In genomic region chr20:4956200-4956810, GRCh38 we compare ENCODE assay signal across 8 cellular contexts.
A peak's percentile ranks its signal among the peaks of the same experiment; 100 is the strongest.
DNase-seq lines count a peak whose midpoint lies in the region; ATAC-seq lines count a peak whose summit lies in the region.

No MANE protein-coding gene starts in this region.

- ATAC-seq in GM21717 (IDR thresholded peaks at IDR 0.05; ENCODE audit: unreplicated experiment) = no peak
- ATAC-seq in GM19463 (IDR thresholded peaks at IDR 0.05; ENCODE audit: unreplicated experiment) = no peak
- no peak for ATAC-seq in GM21737 (IDR thresholded peaks at IDR 0.05; ENCODE audit: unreplicated experiment)

- DNase-seq in DMS79 treated with DMSO at 0.1 percent for 48 hours (lab: John Stamatoyannopoulos, UW) (peak; percentile 63), KG1 (lab: John Stamatoyannopoulos, UW) (peak; percentile 39), OCI-M2 (lab: John Stamatoyannopoulos, UW; ENCODE audit: unreplicated experiment) (peak; percentile 24), dedifferentiated amniotic fluid mesenchymal stem cell (ENCODE audit: extremely low spot score) (peak; percentile 70), middle frontal gyrus (ENCODE audit: extremely low spot score, low spot score) (peak; percentile 46)
